In the genomic region with DNA sequence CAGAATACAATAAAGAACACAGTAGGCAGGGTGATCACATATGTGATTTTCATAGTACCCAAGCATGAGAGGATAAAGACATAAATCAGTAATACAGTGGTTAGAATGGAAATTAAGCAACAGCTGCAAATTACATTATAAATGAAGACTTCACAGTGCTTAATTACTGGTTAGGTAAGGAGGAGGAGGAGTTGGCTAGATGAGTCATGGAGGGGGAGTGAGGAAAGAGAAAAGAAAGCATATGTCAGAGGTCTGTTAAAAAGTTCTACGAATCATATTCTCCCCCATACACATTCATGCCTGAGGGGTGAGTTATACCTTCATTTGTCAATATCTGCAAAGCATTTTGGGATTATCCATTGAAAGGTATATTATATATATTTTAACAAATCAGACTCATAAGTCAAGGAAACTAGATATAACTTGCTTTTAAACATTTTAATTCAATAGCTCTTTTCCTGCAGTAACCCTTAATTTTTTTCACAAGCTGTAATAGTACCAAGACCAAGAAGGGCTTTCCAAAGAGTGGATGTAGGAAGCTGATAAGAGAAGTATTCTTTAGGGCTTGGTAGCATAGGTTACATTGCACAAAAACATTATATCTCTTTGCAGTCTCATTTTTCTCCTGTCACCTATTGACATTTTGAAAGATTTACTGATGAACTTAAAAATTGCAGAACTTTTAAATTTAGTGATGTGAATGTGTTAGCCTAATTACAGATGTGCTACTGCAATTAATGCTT, we compare ENCODE assay signal across 18 cellular contexts.
DNase-seq lines count a peak whose midpoint lies in the region; ATAC-seq, FAIRE-seq and TF ChIP-seq lines count a peak whose summit lies in the region.
"Had no signal": no experiment of that assay in that cellular context is flagged by ENCODE, and none has a peak within 500 bp of the region (broad histone marks: within the 10 kb centered on the region; RNA-seq: fewer than 3 reads in every experiment).

No MANE protein-coding gene starts in this region.

- WGBS in testis, 2 donors, result 71 to 84% methylated on average over 1 of the region's 1 CpG

- H3K4me3 ChIP-seq in fibroblast of the aortic adventitia (ENCODE audit: low read depth, low read length) (no peak overlapping the region), testis (no peak overlapping the region)
- H3K4me3 ChIP-seq: BLaER1, dorsolateral prefrontal cortex, left lung, right atrium auricular region had no signal

- H3K27ac Mint-ChIP-seq in natural killer cell treated with Interleukin-12 subunit alpha and Interleukin-12 subunit beta and Interleukin-15 and Interleukin-18, amount 100 ng/mL, for 72 hours, result no peak overlapping the region
- H3K27ac Mint-ChIP-seq: naive thymus-derived CD8-positive, alpha-beta T cell; WTC11 had no signal

- intact Hi-C loops in testis (cut with DNase I; ENCODE audit: low total_unique reads), result no loop called here

- no peaks in the 10 kb centered on the region for H3K36me3 ChIP-seq in testis (ENCODE audit: low read depth, missing control alignments)
- H3K36me3 ChIP-seq: BLaER1, left lung, right atrium auricular region had no signal

- TF ChIP-seq POLR2A in testis (IDR thresholded peaks at IDR 0.05), result no peak

- no peaks in the 10 kb centered on the region for H3K9me3 ChIP-seq in testis
- H3K9me3 ChIP-seq: BLaER1, left lung, right atrium auricular region had no signal

- no peaks in the 10 kb centered on the region for H3K36me3 Mint-ChIP-seq in natural killer cell treated with Interleukin-12 subunit alpha and Interleukin-12 subunit beta and Interleukin-15 and Interleukin-18, amount 100 ng/mL, for 72 hours
- H3K36me3 Mint-ChIP-seq: WTC11 had no signal

- H3K4me3 Mint-ChIP-seq in natural killer cell treated with Interleukin-12 subunit alpha and Interleukin-12 subunit beta and Interleukin-15 and Interleukin-18, amount 100 ng/mL, for 72 hours, result no peak overlapping the region
- H3K4me3 Mint-ChIP-seq: naive thymus-derived CD8-positive, alpha-beta T cell; WTC11 had no signal

- peaks cover 0 to 6% of the 10 kb centered on the region in 2 donors for H3K4me1 Mint-ChIP-seq in natural killer cell treated with Interleukin-12 subunit alpha and Interleukin-12 subunit beta and Interleukin-15 and Interleukin-18, amount 100 ng/mL, for 72 hours (ENCODE audit: low read depth in 2 of 2)

- H3K4me1 ChIP-seq in testis, result no peaks in the 10 kb centered on the region
- H3K4me1 ChIP-seq: BLaER1, left lung, right atrium auricular region had no signal

- peaks cover 0 to 2% of the 10 kb centered on the region in 2 donors for H3K27me3 Mint-ChIP-seq in natural killer cell treated with Interleukin-12 subunit alpha and Interleukin-12 subunit beta and Interleukin-15 and Interleukin-18, amount 100 ng/mL, for 72 hours
- H3K27me3 Mint-ChIP-seq: naive thymus-derived CD8-positive, alpha-beta T cell had no signal

- no peaks in the 10 kb centered on the region for H3K9me3 Mint-ChIP-seq in natural killer cell treated with Interleukin-12 subunit alpha and Interleukin-12 subunit beta and Interleukin-15 and Interleukin-18, amount 100 ng/mL, for 72 hours
- H3K9me3 Mint-ChIP-seq: naive thymus-derived CD8-positive, alpha-beta T cell; WTC11 had no signal

- H3K27me3 ChIP-seq in testis, result no peaks in the 10 kb centered on the region
- H3K27me3 ChIP-seq: BLaER1, dorsolateral prefrontal cortex, left lung, right atrium auricular region had no signal

- H3K27ac ChIP-seq in testis, result no peak overlapping the region
- H3K27ac ChIP-seq: BLaER1, dorsolateral prefrontal cortex, HL-60, left lung, right atrium auricular region had no signal

- FAIRE-seq in HTR-8/SVneo (lab: Jason Lieb, UNC), result peak; percentile 90

- no peak for ATAC-seq in natural killer cell treated with Interleukin-12 subunit alpha and Interleukin-12 subunit beta and Interleukin-15 and Interleukin-18, amount 100 ng/mL, for 72 hours
- no peak for ATAC-seq in GM18909 (IDR thresholded peaks at IDR 0.05; ENCODE audit: poor library complexity, unreplicated experiment)
- ATAC-seq: left lung; naive thymus-derived CD8-positive, alpha-beta T cell; WTC11 had no signal

- TF ChIP-seq CTCF in fibroblast of the aortic adventitia (IDR thresholded peaks at IDR 0.05; ENCODE audit: insufficient read depth, low read length) (no peak), testis (IDR thresholded peaks at IDR 0.05) (no peak)

- DNase-seq in COR-L47 (lab: John Stamatoyannopoulos, UW), result peak; percentile 16
- no peak for DNase-seq in HTR-8/SVneo (ENCODE audit: insufficient read length, low spot score)
- peak; percentile 4 for DNase-seq in SW480 (ENCODE audit: low spot score)
- DNase-seq in fibroblast of the aortic adventitia (ENCODE audit: low read depth), result peak; percentile 8
- no peak for DNase-seq in NCI-H2171 treated with DMSO at 0.1 percent for 48 hours (lab: John Stamatoyannopoulos, UW)
- DNase-seq in natural killer cell treated with Interleukin-12 subunit alpha and Interleukin-12 subunit beta and Interleukin-15 and Interleukin-18, amount 100 ng/mL, for 72 hours (ENCODE audit: low spot score), result no peak
- DNase-seq in testis, result no peak
- DNase-seq: dorsolateral prefrontal cortex; glutamatergic neuron; left lung; naive thymus-derived CD8-positive, alpha-beta T cell; stimulated activated CD4-positive, alpha-beta T cell treated with anti-CD3 and anti-CD28 coated beads, Interleukin-4, amount 100 ng/mL, for 4 hours; stimulated activated naive CD4-positive, alpha-beta T cell had no signal

Comparison
In these comparisons a context has a peak if more than half of its experiments do, and no peak if none do; other contexts are left out.
1. DNase-seq: peak in COR-L47 (single experiment), SW480 (single experiment) and fibroblast of the aortic adventitia (single experiment); none in HTR-8/SVneo (single experiment), NCI-H2171 treated with DMSO at 0.1 percent for 48 hours (single experiment), natural killer cell treated with Interleukin-12 subunit alpha and Interleukin-12 subunit beta and Interleukin-15 and Interleukin-18, amount 100 ng/mL, for 72 hours (single experiment) and testis (single experiment).